Comparison of ENCODE assay signal across 6 cellular contexts in genomic region chrY:24825069-24825468, GRCh38. TPM values are rescaled to one million over a fixed set of nuclear protein-coding genes. Genes with fewer than 3 reads are reported as not detected.
"Had no signal": no experiment of that assay in that cellular context is flagged by ENCODE, and none has a peak within 500 bp of the region (broad histone marks: within the 10 kb centered on the region; RNA-seq: fewer than 3 reads in every experiment).

No MANE protein-coding gene starts in this region.

RNA-seq across cellular contexts. Expression of gene DAZ4, which starts 8.7 kb away (rescaled TPM):
- total RNA-seq: GM23248, H1, H4, H7, H9, HFFc6 had no signal

RNA-seq across cellular contexts. Expression of gene DAZ3, which starts 11.9 kb away (rescaled TPM):
- total RNA-seq: GM23248, H1, H4, H7, H9, HFFc6 had no signal
